In the genomic region with DNA sequence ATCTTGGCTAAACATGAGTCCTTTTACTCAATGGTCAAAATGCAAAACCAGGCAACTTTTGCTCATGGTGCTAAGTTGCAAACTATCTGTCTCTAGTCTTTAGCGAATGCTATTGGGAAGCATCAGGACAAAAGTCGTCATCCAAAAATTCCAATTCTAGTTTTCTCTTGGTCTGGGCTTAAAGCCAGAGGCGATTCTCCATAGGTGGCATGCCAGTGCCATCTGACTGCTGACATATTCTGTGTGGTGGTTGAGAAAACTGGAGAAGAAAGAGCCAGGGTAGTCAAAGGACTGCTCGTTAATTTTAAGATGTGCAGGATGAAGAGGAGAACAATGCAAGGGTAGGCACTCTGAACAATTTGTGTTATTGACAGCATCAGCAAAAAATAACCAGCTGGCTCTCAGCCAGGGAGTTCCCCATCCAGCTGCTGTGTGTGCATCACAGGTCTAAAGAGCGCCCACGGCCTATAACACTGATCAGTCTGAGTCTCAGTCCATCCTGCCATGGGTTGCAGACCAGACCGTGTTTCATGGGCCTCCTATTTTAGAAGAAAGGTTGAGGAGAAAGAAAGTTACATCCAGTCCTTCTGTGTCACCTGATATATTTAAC, we compare ENCODE assay signal across 11 cellular contexts.
DNase-seq lines count a peak whose midpoint lies in the region; ATAC-seq and TF ChIP-seq lines count a peak whose summit lies in the region.
"Had no signal": no experiment of that assay in that cellular context is flagged by ENCODE, and none has a peak within 500 bp of the region (broad histone marks: within the 10 kb centered on the region; RNA-seq: fewer than 3 reads in every experiment).

No MANE protein-coding gene starts in this region.

- no peaks in the 10 kb centered on the region for H4K20me1 ChIP-seq in OCI-LY7 (ENCODE audit: insufficient read depth, low read length)

- no peak overlapping the region for H3K27ac ChIP-seq in OCI-LY7 (ENCODE audit: low read depth, low read length, poor library complexity, severe bottlenecking)
- H3K27ac ChIP-seq: GM23248 had no signal

- no peak overlapping the region for H3K4me2 ChIP-seq in OCI-LY7 (ENCODE audit: low read length)

- no TSS peak for BruUV-seq in OCI-LY7 (replicated peaks; lab: Mats Ljungman, UMichigan)

- H3K4me3 ChIP-seq in OCI-LY7 (ENCODE audit: low read depth, low read length, poor library complexity, severe bottlenecking): no peak overlapping the region
- H3K4me3 ChIP-seq: GM23248 had no signal

- DNase-seq in GM10266 (ENCODE audit: extremely low spot score) (peak; percentile 45), OCI-LY7 (ENCODE audit: low spot score) (peak; percentile 16), lung microvascular endothelial cell (ENCODE audit: low read depth in 2 of 2) (peak; percentile 54 to 73), ACHN (no peak), NCI-H2107 (lab: John Stamatoyannopoulos, UW) (no peak)
- DNase-seq: GDM1, GM23248, KG1 had no signal

- no peaks in the 10 kb centered on the region for H3K36me3 ChIP-seq in OCI-LY7 (ENCODE audit: insufficient read depth, low read length)

- H3K4me1 ChIP-seq in OCI-LY7 (ENCODE audit: insufficient read depth, low read length, poor library complexity, severe bottlenecking): peaks cover 38% of the 10 kb centered on the region

- CTCF ChIA-PET in OCI-LY7 (lab: Charles Lee; ENCODE audit: unreplicated experiment): interaction anchor here (0.6 to 1.4 kb wide), 2 partner anchors 104 to 246 kb away, joined by 3 to 6 read pairs; no protein-coding TSS in a partner anchor

- POLR2A ChIA-PET in OCI-LY7 (lab: Charles Lee): interaction anchor here (0.6 kb wide), 2 partner anchors 21 to 352 kb away, joined by 4 read pairs; no protein-coding TSS in a partner anchor

- ATAC-seq in GM21717 (IDR thresholded peaks at IDR 0.05; ENCODE audit: unreplicated experiment) (peak; percentile 66), GM19324 (IDR thresholded peaks at IDR 0.05; ENCODE audit: low FRiP score, unreplicated experiment) (no peak), HG03521 (IDR thresholded peaks at IDR 0.05; ENCODE audit: unreplicated experiment) (no peak)

- no peaks in the 10 kb centered on the region for H3K9me2 ChIP-seq in OCI-LY7 (ENCODE audit: insufficient read depth, low read length)

- H2AFZ ChIP-seq in OCI-LY7 (ENCODE audit: low read length): no peak overlapping the region; the same call in 1 of the 2 replicates
- H2AFZ ChIP-seq: GM23248 had no signal

- H3K9me3 ChIP-seq in OCI-LY7 (ENCODE audit: low read length): no peaks in the 10 kb centered on the region

- H3K79me2 ChIP-seq in OCI-LY7 (ENCODE audit: insufficient read depth, low read depth, low read length): no peaks in the 10 kb centered on the region

- TF ChIP-seq CTCF in GM10266 (IDR thresholded peaks at IDR 0.05; ENCODE audit: control insufficient read depth, insufficient read depth, low read depth, missing control alignments) (no peak), OCI-LY7 (conservative IDR thresholded peaks at IDR 0.05; ENCODE audit: low read length) (no peak)

- intact Hi-C loops in OCI-LY7 (cut with micrococcal nuclease; ENCODE audit: unreplicated experiment): no loop called here

- in situ Hi-C loops in ACHN (cut with HindIII; ENCODE audit: low pct_ligation_motif_present, low pct_unique_long_range_greater_than_20kb, low sequenced_read_pairs): no loop called here

Comparison
In these comparisons a context has a peak if more than half of its experiments do, and no peak if none do; other contexts are left out.
1. DNase-seq: peak in GM10266 (single experiment), OCI-LY7 (single experiment) and lung microvascular endothelial cell (2 of 2); none in ACHN (single experiment) and NCI-H2107 (single experiment).